In the genomic region with DNA sequence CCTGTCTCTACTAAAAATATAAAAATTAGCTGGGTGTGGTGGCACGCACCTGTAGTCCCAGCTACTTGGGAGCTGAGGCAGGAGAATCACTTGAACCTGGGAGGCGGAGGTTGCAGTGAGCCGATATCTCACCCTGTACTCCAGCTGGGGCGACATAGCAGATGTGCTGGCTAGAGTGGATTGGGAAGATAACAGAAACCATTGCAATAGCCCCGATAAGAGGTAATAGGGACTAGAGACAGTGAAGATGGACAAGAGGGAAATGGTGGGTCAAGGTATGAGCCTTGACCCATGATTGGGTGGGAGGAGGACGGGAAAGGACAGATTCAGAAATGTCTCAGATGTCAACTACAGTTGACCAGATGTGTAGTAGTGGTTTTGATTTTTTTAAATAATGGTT, we compare ENCODE assay signal across 1 cellular context.
TF ChIP-seq lines count a peak whose summit lies in the region.

No MANE protein-coding gene starts in this region.

TF ChIP-seq in K562, 482 proteins besides CTCF, POLR2A, EP300 and RAD21 (continued from another document):
- no peak for TF ChIP-seq CAMTA2 (CRISPR knock-in tag; conservative IDR thresholded peaks at IDR 0.05)
- TF ChIP-seq EWSR1 (IDR thresholded peaks at IDR 0.05; ENCODE audit: borderline replicate concordance, low read depth, partially characterized antibody), result no peak
- no peak for TF ChIP-seq ZNF586 (CRISPR knock-in tag; conservative IDR thresholded peaks at IDR 0.05)
- TF ChIP-seq MCM5 (IDR thresholded peaks at IDR 0.05; ENCODE audit: low read depth), result no peak
- peak; percentile 78 for TF ChIP-seq ZBED1 (IDR thresholded peaks at IDR 0.05)
- no peak for TF ChIP-seq ZBTB17 (CRISPR knock-in tag; IDR thresholded peaks at IDR 0.05)
- TF ChIP-seq YY1 (IDR thresholded peaks at IDR 0.05; ENCODE audit: borderline replicate concordance in 1 of 3, control insufficient read depth in 1 of 3, extremely low read depth in 1 of 3, insufficient read depth in 3 of 3, insufficient read length in 1 of 3, insufficient replicate concordance in 2 of 3, low read depth in 1 of 3, low read length in 2 of 3), result no peak
- TF ChIP-seq, protein P1, sequence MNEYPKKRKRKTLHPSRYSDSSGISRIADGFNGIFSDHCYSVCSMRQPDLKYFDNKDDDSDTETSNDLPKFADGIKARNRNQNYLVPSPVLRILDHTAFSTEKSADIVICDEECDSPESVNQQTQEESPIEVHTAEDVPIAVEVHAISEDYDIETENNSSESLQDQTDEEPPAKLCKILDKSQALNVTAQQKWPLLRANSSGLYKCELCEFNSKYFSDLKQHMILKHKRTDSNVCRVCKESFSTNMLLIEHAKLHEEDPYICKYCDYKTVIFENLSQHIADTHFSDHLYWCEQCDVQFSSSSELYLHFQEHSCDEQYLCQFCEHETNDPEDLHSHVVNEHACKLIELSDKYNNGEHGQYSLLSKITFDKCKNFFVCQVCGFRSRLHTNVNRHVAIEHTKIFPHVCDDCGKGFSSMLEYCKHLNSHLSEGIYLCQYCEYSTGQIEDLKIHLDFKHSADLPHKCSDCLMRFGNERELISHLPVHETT (CRISPR knock-in tag; conservative IDR thresholded peaks at IDR 0.05 in 1 of 2, IDR thresholded peaks at IDR 0.05 in 1 of 2), result no peak
- TF ChIP-seq PPARD (CRISPR knock-in tag; IDR thresholded peaks at IDR 0.05), result no peak
- TF ChIP-seq, protein P2, sequence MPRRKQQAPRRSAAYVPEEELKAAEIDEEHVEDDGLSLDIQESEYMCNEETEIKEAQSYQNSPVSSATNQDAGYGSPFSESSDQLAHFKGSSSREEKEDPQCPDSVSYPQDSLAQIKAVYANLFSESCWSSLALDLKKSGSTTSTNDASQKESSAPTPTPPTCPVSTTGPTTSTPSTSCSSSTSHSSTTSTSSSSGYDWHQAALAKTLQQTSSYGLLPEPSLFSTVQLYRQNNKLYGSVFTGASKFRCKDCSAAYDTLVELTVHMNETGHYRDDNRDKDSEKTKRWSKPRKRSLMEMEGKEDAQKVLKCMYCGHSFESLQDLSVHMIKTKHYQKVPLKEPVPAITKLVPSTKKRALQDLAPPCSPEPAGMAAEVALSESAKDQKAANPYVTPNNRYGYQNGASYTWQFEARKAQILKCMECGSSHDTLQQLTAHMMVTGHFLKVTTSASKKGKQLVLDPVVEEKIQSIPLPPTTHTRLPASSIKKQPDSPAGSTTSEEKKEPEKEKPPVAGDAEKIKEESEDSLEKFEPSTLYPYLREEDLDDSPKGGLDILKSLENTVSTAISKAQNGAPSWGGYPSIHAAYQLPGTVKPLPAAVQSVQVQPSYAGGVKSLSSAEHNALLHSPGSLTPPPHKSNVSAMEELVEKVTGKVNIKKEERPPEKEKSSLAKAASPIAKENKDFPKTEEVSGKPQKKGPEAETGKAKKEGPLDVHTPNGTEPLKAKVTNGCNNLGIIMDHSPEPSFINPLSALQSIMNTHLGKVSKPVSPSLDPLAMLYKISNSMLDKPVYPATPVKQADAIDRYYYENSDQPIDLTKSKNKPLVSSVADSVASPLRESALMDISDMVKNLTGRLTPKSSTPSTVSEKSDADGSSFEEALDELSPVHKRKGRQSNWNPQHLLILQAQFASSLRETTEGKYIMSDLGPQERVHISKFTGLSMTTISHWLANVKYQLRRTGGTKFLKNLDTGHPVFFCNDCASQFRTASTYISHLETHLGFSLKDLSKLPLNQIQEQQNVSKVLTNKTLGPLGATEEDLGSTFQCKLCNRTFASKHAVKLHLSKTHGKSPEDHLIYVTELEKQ (CRISPR knock-in tag; IDR thresholded peaks at IDR 0.05), result no peak
- no peak for TF ChIP-seq POU5F1 (IDR thresholded peaks at IDR 0.05; ENCODE audit: borderline replicate concordance, low read depth, low read length, partially characterized antibody)
- TF ChIP-seq NBN (IDR thresholded peaks at IDR 0.05; ENCODE audit: low read depth), result no peak
- TF ChIP-seq CXXC5 (CRISPR knock-in tag; IDR thresholded peaks at IDR 0.05), result 0 out of 2 replicates have a peak, but pooled peaks have one; percentile 27
- TF ChIP-seq DPF2 (IDR thresholded peaks at IDR 0.05), result peak; percentile 43; the same call in 1 of the 2 replicates
- TF ChIP-seq PHB2 (IDR thresholded peaks at IDR 0.05; ENCODE audit: low read depth), result peak; percentile 63; the same call in 1 of the 2 replicates
- TF ChIP-seq ZSCAN29 (IDR thresholded peaks at IDR 0.05), result no peak
- peak; percentile 73 for TF ChIP-seq POLR2AphosphoS5 (IDR thresholded peaks at IDR 0.05; ENCODE audit: control insufficient read depth, insufficient read depth, low read depth, low read length)
- TF ChIP-seq KDM4B (IDR thresholded peaks at IDR 0.05; ENCODE audit: borderline replicate concordance in 2 of 2, low read depth in 1 of 2), result no peak
- TF ChIP-seq TCF3 (CRISPR knock-in tag; IDR thresholded peaks at IDR 0.05), result peak; percentile 86
- no peak for TF ChIP-seq JUN (IDR thresholded peaks at IDR 0.05; ENCODE audit: borderline replicate concordance, low read depth, low read length)
- no peak for TF ChIP-seq JUN (CRISPR knock-in tag; IDR thresholded peaks at IDR 0.05; ENCODE audit: borderline replicate concordance)
- TF ChIP-seq, protein P3, sequence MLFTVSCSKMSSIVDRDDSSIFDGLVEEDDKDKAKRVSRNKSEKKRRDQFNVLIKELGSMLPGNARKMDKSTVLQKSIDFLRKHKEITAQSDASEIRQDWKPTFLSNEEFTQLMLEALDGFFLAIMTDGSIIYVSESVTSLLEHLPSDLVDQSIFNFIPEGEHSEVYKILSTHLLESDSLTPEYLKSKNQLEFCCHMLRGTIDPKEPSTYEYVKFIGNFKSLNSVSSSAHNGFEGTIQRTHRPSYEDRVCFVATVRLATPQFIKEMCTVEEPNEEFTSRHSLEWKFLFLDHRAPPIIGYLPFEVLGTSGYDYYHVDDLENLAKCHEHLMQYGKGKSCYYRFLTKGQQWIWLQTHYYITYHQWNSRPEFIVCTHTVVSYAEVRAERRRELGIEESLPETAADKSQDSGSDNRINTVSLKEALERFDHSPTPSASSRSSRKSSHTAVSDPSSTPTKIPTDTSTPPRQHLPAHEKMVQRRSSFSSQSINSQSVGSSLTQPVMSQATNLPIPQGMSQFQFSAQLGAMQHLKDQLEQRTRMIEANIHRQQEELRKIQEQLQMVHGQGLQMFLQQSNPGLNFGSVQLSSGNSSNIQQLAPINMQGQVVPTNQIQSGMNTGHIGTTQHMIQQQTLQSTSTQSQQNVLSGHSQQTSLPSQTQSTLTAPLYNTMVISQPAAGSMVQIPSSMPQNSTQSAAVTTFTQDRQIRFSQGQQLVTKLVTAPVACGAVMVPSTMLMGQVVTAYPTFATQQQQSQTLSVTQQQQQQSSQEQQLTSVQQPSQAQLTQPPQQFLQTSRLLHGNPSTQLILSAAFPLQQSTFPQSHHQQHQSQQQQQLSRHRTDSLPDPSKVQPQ (CRISPR knock-in tag; IDR thresholded peaks at IDR 0.05; ENCODE audit: borderline replicate concordance), result no peak
- no peak for TF ChIP-seq SRSF9 (IDR thresholded peaks at IDR 0.05; ENCODE audit: borderline replicate concordance, low read depth, low read length)
- peak; percentile 54 for TF ChIP-seq DMBX1 (CRISPR knock-in tag; IDR thresholded peaks at IDR 0.05; ENCODE audit: borderline replicate concordance)
- TF ChIP-seq E2F3 (CRISPR knock-in tag; IDR thresholded peaks at IDR 0.05), result no peak
- 0 out of 2 replicates have a peak, but pooled peaks have one; percentile 26 for TF ChIP-seq EHMT2 (IDR thresholded peaks at IDR 0.05)
- TF ChIP-seq ZNF445 (CRISPR knock-in tag; IDR thresholded peaks at IDR 0.05; ENCODE audit: low read depth), result no peak
- TF ChIP-seq HDAC1 (IDR thresholded peaks at IDR 0.05), result peak; percentile 75 to 80; a peak in 3 of 4 replicates
- peak; percentile 82; the same call in 1 of the 2 replicates for TF ChIP-seq MECOM (CRISPR knock-in tag; IDR thresholded peaks at IDR 0.05)
- TF ChIP-seq, protein P4, sequence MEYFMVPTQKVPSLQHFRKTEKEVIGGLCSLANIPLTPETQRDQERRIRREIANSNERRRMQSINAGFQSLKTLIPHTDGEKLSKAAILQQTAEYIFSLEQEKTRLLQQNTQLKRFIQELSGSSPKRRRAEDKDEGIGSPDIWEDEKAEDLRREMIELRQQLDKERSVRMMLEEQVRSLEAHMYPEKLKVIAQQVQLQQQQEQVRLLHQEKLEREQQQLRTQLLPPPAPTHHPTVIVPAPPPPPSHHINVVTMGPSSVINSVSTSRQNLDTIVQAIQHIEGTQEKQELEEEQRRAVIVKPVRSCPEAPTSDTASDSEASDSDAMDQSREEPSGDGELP (CRISPR knock-in tag; IDR thresholded peaks at IDR 0.05; ENCODE audit: borderline replicate concordance), result peak; percentile 76
- TF ChIP-seq, protein P5, sequence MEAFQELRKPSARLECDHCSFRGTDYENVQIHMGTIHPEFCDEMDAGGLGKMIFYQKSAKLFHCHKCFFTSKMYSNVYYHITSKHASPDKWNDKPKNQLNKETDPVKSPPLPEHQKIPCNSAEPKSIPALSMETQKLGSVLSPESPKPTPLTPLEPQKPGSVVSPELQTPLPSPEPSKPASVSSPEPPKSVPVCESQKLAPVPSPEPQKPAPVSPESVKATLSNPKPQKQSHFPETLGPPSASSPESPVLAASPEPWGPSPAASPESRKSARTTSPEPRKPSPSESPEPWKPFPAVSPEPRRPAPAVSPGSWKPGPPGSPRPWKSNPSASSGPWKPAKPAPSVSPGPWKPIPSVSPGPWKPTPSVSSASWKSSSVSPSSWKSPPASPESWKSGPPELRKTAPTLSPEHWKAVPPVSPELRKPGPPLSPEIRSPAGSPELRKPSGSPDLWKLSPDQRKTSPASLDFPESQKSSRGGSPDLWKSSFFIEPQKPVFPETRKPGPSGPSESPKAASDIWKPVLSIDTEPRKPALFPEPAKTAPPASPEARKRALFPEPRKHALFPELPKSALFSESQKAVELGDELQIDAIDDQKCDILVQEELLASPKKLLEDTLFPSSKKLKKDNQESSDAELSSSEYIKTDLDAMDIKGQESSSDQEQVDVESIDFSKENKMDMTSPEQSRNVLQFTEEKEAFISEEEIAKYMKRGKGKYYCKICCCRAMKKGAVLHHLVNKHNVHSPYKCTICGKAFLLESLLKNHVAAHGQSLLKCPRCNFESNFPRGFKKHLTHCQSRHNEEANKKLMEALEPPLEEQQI (IDR thresholded peaks at IDR 0.05), result 0 out of 2 replicates have a peak, but pooled peaks have one; percentile 19
- TF ChIP-seq ZFP30 (CRISPR knock-in tag; IDR thresholded peaks at IDR 0.05; ENCODE audit: borderline replicate concordance), result no peak
- peak in 1 of 2 experiments; percentile 88; a peak in 2 of 4 replicates for TF ChIP-seq RCOR1 (IDR thresholded peaks at IDR 0.05; ENCODE audit: borderline replicate concordance in 1 of 2, low read depth in 2 of 2, low read length in 2 of 2)
- TF ChIP-seq RAD51 (IDR thresholded peaks at IDR 0.05; ENCODE audit: borderline replicate concordance, low read depth), result no peak
- no peak for TF ChIP-seq ZNF354B (CRISPR knock-in tag; IDR thresholded peaks at IDR 0.05)
- TF ChIP-seq MEIS2 (IDR thresholded peaks at IDR 0.05; ENCODE audit: partially characterized antibody), result peak; percentile 60
